Comparison of ENCODE assay signal across 8 cellular contexts in the genomic region with DNA sequence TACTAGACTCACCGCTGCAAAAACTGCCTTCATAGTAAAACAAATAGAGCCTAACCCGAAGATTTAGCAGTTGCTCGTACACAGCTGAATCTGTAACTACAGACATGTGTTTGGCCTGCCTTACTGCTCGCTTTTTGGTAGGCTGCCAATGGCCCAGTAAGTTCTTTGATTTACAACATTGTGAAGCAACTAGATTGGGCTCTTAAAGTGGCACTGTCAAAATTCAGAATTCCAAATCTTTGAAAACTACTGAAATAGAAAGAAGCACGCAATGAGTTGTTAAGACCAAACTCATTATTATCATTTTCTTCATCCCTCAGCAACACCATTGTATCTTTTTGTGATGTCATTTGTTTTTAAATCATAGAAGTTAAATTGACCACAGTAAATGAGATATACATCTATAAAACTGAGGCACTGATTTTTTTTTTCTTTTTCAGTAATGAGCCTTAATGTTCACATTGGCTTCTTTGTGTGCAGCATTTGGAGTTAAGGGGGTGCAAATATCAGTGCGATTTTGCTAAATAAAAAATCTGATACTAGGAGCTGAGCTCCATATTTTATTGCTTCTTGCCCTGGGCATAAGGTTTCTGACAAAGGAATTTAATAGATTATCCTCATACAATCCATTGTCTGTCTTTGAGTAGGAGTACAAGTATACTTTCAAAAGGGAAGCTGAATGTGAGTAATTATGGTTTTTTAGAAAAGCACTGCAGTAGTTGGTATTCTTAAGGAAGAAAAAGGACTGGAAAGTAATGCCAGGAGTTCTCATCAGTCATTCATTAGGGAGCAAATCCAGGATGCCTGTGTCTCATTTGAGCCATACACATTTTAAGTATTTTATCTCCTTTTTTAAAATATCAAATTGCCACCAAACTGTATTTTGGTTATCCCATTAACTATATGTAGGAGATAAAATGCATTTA.
DNase-seq lines count a peak whose midpoint lies in the region; ATAC-seq and TF ChIP-seq lines count a peak whose summit lies in the region.

No MANE protein-coding gene starts in this region.

- H3K9me3 ChIP-seq in body of pancreas: no peaks in the 10 kb centered on the region
- H3K9me3 ChIP-seq in tibial nerve: no peaks in the 10 kb centered on the region

- H3K4me1 Mint-ChIP-seq in activated T-helper 17 cell treated with anti-CD3 and anti-CD28 coated beads, Interleukin-2, amount 50 U/mL, for 72 hours: no peaks in the 10 kb centered on the region
- H3K4me1 Mint-ChIP-seq in activated CD4-positive, alpha-beta T cell treated with anti-CD3 and anti-CD28 coated beads, Interleukin-2, amount 10 ng/mL, durations not matched to agents 24 days and 14 days: peaks cover under 1% of the 10 kb centered on the region

- H3K36me3 Mint-ChIP-seq in activated T-helper 17 cell treated with anti-CD3 and anti-CD28 coated beads, Interleukin-2, amount 50 U/mL, for 72 hours (ENCODE audit: low read depth): no peaks in the 10 kb centered on the region
- no peaks in the 10 kb centered on the region for H3K36me3 Mint-ChIP-seq in activated CD4-positive, alpha-beta T cell treated with anti-CD3 and anti-CD28 coated beads, Interleukin-2, amount 10 ng/mL, durations not matched to agents 24 days and 14 days (ENCODE audit: low read depth)

- H3K27me3 ChIP-seq in body of pancreas (no peaks in the 10 kb centered on the region), tibial nerve (no peaks in the 10 kb centered on the region)

- 18 to 19% methylated on average over 6 of the region's 6 CpGs for WGBS in body of pancreas, 2 donors
- WGBS in tibial nerve, 2 donors: 19% methylated on average over 6 of the region's 6 CpGs

- H3K36me3 ChIP-seq in body of pancreas (replicated peaks in 1 of 2; ENCODE audit: insufficient read depth in 1 of 2, low read depth in 2 of 2): no peaks in the 10 kb centered on the region
- H3K36me3 ChIP-seq in tibial nerve: peaks cover 0 to 22% (median 0%) of the 10 kb centered on the region in 3 donors

- no peaks in the 10 kb centered on the region for H3K9me3 Mint-ChIP-seq in activated T-helper 17 cell treated with anti-CD3 and anti-CD28 coated beads, Interleukin-2, amount 50 U/mL, for 72 hours
- H3K9me3 Mint-ChIP-seq in activated CD4-positive, alpha-beta T cell treated with anti-CD3 and anti-CD28 coated beads, Interleukin-2, amount 10 ng/mL, durations not matched to agents 24 days and 14 days: no peaks in the 10 kb centered on the region

- TF ChIP-seq EP300 in tibial nerve (IDR thresholded peaks at IDR 0.05): peak in 1 of 2 donors; percentile 81

- peak overlapping the region; percentile 75 to 84 (median 78) for H3K27ac ChIP-seq in body of pancreas
- H3K27ac ChIP-seq in tibial nerve: peak overlapping the region; percentile 44 to 90 (median 61)

- peak; percentile 85 for ATAC-seq in body of pancreas
- ATAC-seq in left colon: peak; percentile 79
- no peak for ATAC-seq in activated T-helper 17 cell treated with anti-CD3 and anti-CD28 coated beads, Interleukin-2, amount 50 U/mL, for 72 hours (replicated peaks)

- DNase-seq in LNCaP clone FGC (ENCODE audit: low read depth) (peak; percentile 86), body of pancreas (peak; percentile 88 to 95 (median 94)), left colon (peak; percentile 83 to 89), tibial nerve (ENCODE audit: low spot score in 2 of 2) (peak; percentile 64 to 89), NCI-H146 (lab: John Stamatoyannopoulos, UW) (no peak), GM13977 (ENCODE audit: low spot score) (no peak)
- no peak for DNase-seq in activated CD4-positive, alpha-beta T cell treated with anti-CD3 and anti-CD28 coated beads, Interleukin-2, amount 10 ng/mL, durations not matched to agents 24 days and 14 days

- H3K4me3 Mint-ChIP-seq in activated T-helper 17 cell treated with anti-CD3 and anti-CD28 coated beads, Interleukin-2, amount 50 U/mL, for 72 hours: no peak overlapping the region
- no peak overlapping the region for H3K4me3 Mint-ChIP-seq in activated CD4-positive, alpha-beta T cell treated with anti-CD3 and anti-CD28 coated beads, Interleukin-2, amount 10 ng/mL, durations not matched to agents 24 days and 14 days

- no peak for TF ChIP-seq CTCF in LNCaP clone FGC (IDR thresholded peaks at IDR 0.05; ENCODE audit: control insufficient read depth, extremely low read depth, insufficient read depth)
- TF ChIP-seq CTCF in body of pancreas (IDR thresholded peaks at IDR 0.05): no peak
- TF ChIP-seq CTCF in tibial nerve (IDR thresholded peaks at IDR 0.05): no peak
- TF ChIP-seq CTCF in GM13977 (IDR thresholded peaks at IDR 0.05; ENCODE audit: extremely low read depth, insufficient read depth, missing control alignments): no peak

- TF ChIP-seq POLR2A in body of pancreas (IDR thresholded peaks at IDR 0.05) (no peak), tibial nerve (IDR thresholded peaks at IDR 0.05) (no peak)

- in situ Hi-C loops in GM13977 (cut with MboI; ENCODE audit: low pct_unique_long_range_greater_than_20kb, low sequenced_read_pairs, unreplicated experiment): no loop called here

- H3K27ac Mint-ChIP-seq in activated T-helper 17 cell treated with anti-CD3 and anti-CD28 coated beads, Interleukin-2, amount 50 U/mL, for 72 hours: no peak overlapping the region
- H3K27ac Mint-ChIP-seq in activated CD4-positive, alpha-beta T cell treated with anti-CD3 and anti-CD28 coated beads, Interleukin-2, amount 10 ng/mL, durations not matched to agents 24 days and 14 days: no peak overlapping the region

- intact Hi-C loops in body of pancreas (cut with DNase I) (no loop called here), left colon (cut with DNase I, micrococcal nuclease) (no loop called here)
- intact Hi-C loops in activated CD4-positive, alpha-beta T cell treated with anti-CD3 and anti-CD28 coated beads, Interleukin-2, amount 10 ng/mL, durations not matched to agents 24 days and 14 days (cut with micrococcal nuclease): no loop called here

- H3K4me1 ChIP-seq in body of pancreas (peaks cover 55% of the 10 kb centered on the region), tibial nerve (peaks cover 0 to 47% (median 11%) of the 10 kb centered on the region in 4 donors)

- H3K27me3 Mint-ChIP-seq in activated T-helper 17 cell treated with anti-CD3 and anti-CD28 coated beads, Interleukin-2, amount 50 U/mL, for 72 hours: peaks cover 7% of the 10 kb centered on the region
- no peaks in the 10 kb centered on the region for H3K27me3 Mint-ChIP-seq in activated CD4-positive, alpha-beta T cell treated with anti-CD3 and anti-CD28 coated beads, Interleukin-2, amount 10 ng/mL, durations not matched to agents 24 days and 14 days

- H3K4me3 ChIP-seq in LNCaP clone FGC (ENCODE audit: low read depth, low read length): no peak overlapping the region
- no peak overlapping the region for H3K4me3 ChIP-seq in body of pancreas
- H3K4me3 ChIP-seq in tibial nerve: no peak overlapping the region

Comparison
In these comparisons a context has a peak if more than half of its experiments do, and no peak if none do; other contexts are left out.
1. DNase-seq: peak in LNCaP clone FGC (single experiment), body of pancreas (4 of 4), left colon (2 of 2) and tibial nerve (2 of 2); none in NCI-H146 (single experiment), GM13977 (single experiment) and activated CD4-positive, alpha-beta T cell treated with anti-CD3 and anti-CD28 coated beads, Interleukin-2, amount 10 ng/mL, durations not matched to agents 24 days and 14 days (single experiment).